ENCODE assay signal across 15 cellular contexts in genomic region chr1:91059157-91059556, GRCh38. TPM values are rescaled to one million over a fixed set of nuclear protein-coding genes. Genes with fewer than 3 reads are reported as not detected.
A peak's percentile ranks its signal among the peaks of the same experiment; 100 is the strongest.
DNase-seq lines count a peak whose midpoint lies in the region; ATAC-seq and TF ChIP-seq lines count a peak whose summit lies in the region.
"Had no signal": no experiment of that assay in that cellular context is flagged by ENCODE, and none has a peak within 500 bp of the region (broad histone marks: within the 10 kb centered on the region; RNA-seq: fewer than 3 reads in every experiment).

No MANE protein-coding gene starts in this region.

- CTCF ChIA-PET in GM10248 (lab: Yijun Ruan, JAX) = interaction anchor here (1.3 kb wide), 1 partner anchor 10 kb away, joined by 4 read pairs; no protein-coding TSS in a partner anchor

- POLR2A ChIA-PET in GM10248 (lab: Yijun Ruan, JAX) = no interaction called here

- peaks cover 7 to 12% of the 10 kb centered on the region in 2 donors for H3K36me3 Mint-ChIP-seq in naive B cell
- H3K36me3 Mint-ChIP-seq: CD8-positive, alpha-beta T cell had no signal

- H3K27me3 Mint-ChIP-seq in naive B cell = no peaks in the 10 kb centered on the region

- peak overlapping the region; percentile 26 to 78 (median 40) for H3K27ac Mint-ChIP-seq in naive B cell
- H3K27ac Mint-ChIP-seq: CD8-positive, alpha-beta T cell had no signal

- DNase-seq in GM10248 (ENCODE audit: extremely low spot score) = peak; percentile 15
- no peak for DNase-seq in naive B cell
- DNase-seq in NCI-H1436 (lab: John Stamatoyannopoulos, UW) = no peak
- no peak for DNase-seq in activated T-cell treated with anti-CD3 and anti-CD28 coated beads, Interleukin-2, amount 50 U/mL, for 1 hour
- DNase-seq: Calu3; CD8-positive, alpha-beta T cell; DMS53; NCI-H1105 treated with DMSO at 0.1 percent for 48 hours; NCI-H187; NCI-H2227 treated with DMSO at 0.1 percent for 48 hours; NCI-H524 had no signal

- no peak for TF ChIP-seq CTCF in GM10248 (IDR thresholded peaks at IDR 0.05; ENCODE audit: control extremely low read depth, extremely low read depth, low read depth, missing control alignments)

- ATAC-seq in GM19395 (IDR thresholded peaks at IDR 0.05; ENCODE audit: unreplicated experiment) = peak; percentile 50
- peak; percentile 45 for ATAC-seq in HG03442 (IDR thresholded peaks at IDR 0.05; ENCODE audit: unreplicated experiment)
- no peak for ATAC-seq in naive B cell (ENCODE audit: low read depth in 2 of 2)
- ATAC-seq in HG03025 (IDR thresholded peaks at IDR 0.05; ENCODE audit: low FRiP score, unreplicated experiment) = no peak
- ATAC-seq: CD8-positive, alpha-beta T cell; Panc1 had no signal

- H3K4me3 Mint-ChIP-seq in naive B cell = peak overlapping the region in 4 of 8 donors; percentile 0 to 57 (median 30)
- H3K4me3 Mint-ChIP-seq: CD8-positive, alpha-beta T cell had no signal

- peaks cover 19 to 28% (median 25%) of the 10 kb centered on the region in 3 donors for H3K4me1 Mint-ChIP-seq in naive B cell

- H3K9me3 Mint-ChIP-seq in naive B cell = peaks cover 4 to 19% (median 14%) of the 10 kb centered on the region in 7 donors
- H3K9me3 Mint-ChIP-seq: CD8-positive, alpha-beta T cell had no signal

RNA-seq across cellular contexts. Expression of gene ZNF644, which starts 37.3 kb away (rescaled TPM):
- 100 to 1,000 TPM in 3 of 6 donors, 10 to 100 TPM in 3; 89.4 to 115 (median 103) TPM for polyA plus RNA-seq in naive B cell (ENCODE audit: low read depth in 6 of 6)

Comparison
In these comparisons a context has a peak if more than half of its experiments do, and no peak if none do; other contexts are left out.
1. ATAC-seq: peak in GM19395 (single experiment) and HG03442 (single experiment); none in naive B cell (0 of 2) and HG03025 (single experiment).